27 cellular contexts compared by ENCODE assay signal in the genomic region with DNA sequence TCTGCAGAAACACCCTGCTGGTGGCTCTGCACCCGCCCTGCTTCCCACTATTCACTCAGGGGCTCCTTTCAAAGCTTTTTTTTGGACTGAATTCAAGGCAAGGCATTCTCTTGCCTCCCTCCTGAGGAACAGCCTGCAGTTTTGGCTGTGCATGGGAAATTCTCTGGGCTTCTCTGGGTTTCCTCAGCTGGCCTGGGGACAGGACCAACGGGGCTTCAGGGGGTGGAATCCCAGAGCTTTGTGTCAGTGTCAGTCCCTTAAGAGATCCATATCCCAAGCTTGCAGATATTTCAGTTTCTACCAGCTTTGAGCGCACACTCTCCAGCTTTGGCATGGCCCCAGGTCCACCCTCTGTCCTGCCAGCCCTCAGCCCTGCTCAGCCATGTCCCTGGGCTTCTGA. TPM values are rescaled to one million over a fixed set of nuclear protein-coding genes. Genes with fewer than 3 reads are reported as not detected.
"Had no signal": no experiment of that assay in that cellular context is flagged by ENCODE, and none has a peak within 500 bp of the region (broad histone marks: within the 10 kb centered on the region; RNA-seq: fewer than 3 reads in every experiment).

No MANE protein-coding gene starts in this region.

- H3K36me3 ChIP-seq: brain microvascular endothelial cell, cardiac muscle cell, Peyer's patch, SJSA1 had no signal

- H3K9me3 ChIP-seq: Peyer's patch had no signal

- DNase-seq: activated B cell treated with CpG ODN at 0.5 μM for 24 hours; activated CD4-positive, alpha-beta memory T cell treated with anti-CD3 and anti-CD28 coated beads for 36 hours; activated CD4-positive, alpha-beta T cell treated with anti-CD3 and anti-CD28 coated beads, Interleukin-2, amount 10 ng/mL, durations not matched to agents 7 days and 5 days; activated gamma-delta T cell; activated naive CD4-positive, alpha-beta T cell treated with anti-CD3 and anti-CD28 coated beads for 36 hours; activated T-cell treated with anti-CD3 and anti-CD28 coated beads for 4 hours; activated T-cell treated with anti-CD3 and anti-CD28 coated beads, Interleukin-2, amount 50 U/mL, for 48 hours; amygdala; brain microvascular endothelial cell; NCI-H1092; NCI-H2029; NCI-H2107; NCI-H2171 treated with DMSO at 0.1 percent for 48 hours; NCI-H226; NCI-H774; Peyer's patch; T-helper 17 cell; T-helper 9 cell had no signal

- ATAC-seq: activated T-helper 17 cell treated with anti-CD3 and anti-CD28 coated beads, Interleukin-2, amount 50 U/mL, for 72 hours; T-helper 17 cell had no signal

- H3K9ac ChIP-seq: KMS-11 had no signal

- FAIRE-seq: astrocyte had no signal

- H3K4me3 ChIP-seq: cardiac muscle cell, Peyer's patch, SJSA1 had no signal

- H3K27ac ChIP-seq: brain microvascular endothelial cell, cardiac muscle cell, KMS-11, Peyer's patch, SJSA1 had no signal

- H3K4me2 ChIP-seq: KMS-11 had no signal

RNA-seq across cellular contexts. Expression of a gene that starts 2.0 kb away (rescaled TPM):
- total RNA-seq: activated B cell treated with CpG ODN at 0.5 μM for 24 hours; activated CD4-positive, alpha-beta memory T cell treated with anti-CD3 and anti-CD28 coated beads for 36 hours; activated CD4-positive, alpha-beta T cell treated with anti-CD3 and anti-CD28 coated beads, Interleukin-2, amount 10 ng/mL, durations not matched to agents 7 days and 5 days; activated CD8-positive, alpha-beta memory T cell treated with anti-CD3 and anti-CD28 coated beads for 36 hours; activated naive CD4-positive, alpha-beta T cell treated with anti-CD3 and anti-CD28 coated beads for 36 hours; activated T-helper 17 cell treated with anti-CD3 and anti-CD28 coated beads, Interleukin-2, amount 50 U/mL, for 72 hours; astrocyte; cardiac muscle cell; chondrocyte; MCF 10A; NCI-H460; Peyer's patch; SJSA1; T-helper 17 cell had no signal
- polyA plus RNA-seq: cardiac muscle cell had no signal
